In genomic region chr9:5630038-5630507, GRCh38 we compare ENCODE assay signal across 8 cellular contexts. TPM values are rescaled to one million over a fixed set of nuclear protein-coding genes. Genes with fewer than 3 reads are reported as not detected.
A peak's percentile ranks its signal among the peaks of the same experiment; 100 is the strongest.
DNase-seq lines count a peak whose midpoint lies in the region; ATAC-seq and TF ChIP-seq lines count a peak whose summit lies in the region.

No MANE protein-coding gene starts in this region.

- H3K4me3 Mint-ChIP-seq in activated T-cell treated with anti-CD3 and anti-CD28 coated beads, Interleukin-2, amount 50 U/mL, for 24 hours = peak overlapping the region; percentile 100
- peak overlapping the region; percentile 88 for H3K4me3 Mint-ChIP-seq in MCF 10A (ENCODE audit: unreplicated experiment)

- TSS peak; percentile 51 for BruUV-seq in MCF 10A (replicated peaks; lab: Mats Ljungman, UMichigan)

- CTCF ChIA-PET in MCF 10A (lab: Yijun Ruan, JAX) = no interaction called here

- peak overlapping the region; percentile 97 for H3K27ac Mint-ChIP-seq in activated T-cell treated with anti-CD3 and anti-CD28 coated beads, Interleukin-2, amount 50 U/mL, for 24 hours
- peak overlapping the region; percentile 88 for H3K27ac Mint-ChIP-seq in MCF 10A (ENCODE audit: low read depth, unreplicated experiment)

- peaks cover 25 to 57% of the 10 kb centered on the region in 2 donors for H3K4me1 ChIP-seq in thoracic aorta (ENCODE audit: control insufficient read depth in 1 of 2, low read depth in 2 of 2)

- H3K36me3 ChIP-seq in thoracic aorta = no peaks in the 10 kb centered on the region

- peaks cover 32% of the 10 kb centered on the region for H3K36me3 Mint-ChIP-seq in activated T-cell treated with anti-CD3 and anti-CD28 coated beads, Interleukin-2, amount 50 U/mL, for 24 hours (ENCODE audit: low read depth)
- H3K36me3 Mint-ChIP-seq in MCF 10A (ENCODE audit: insufficient read depth, unreplicated experiment) = no peaks in the 10 kb centered on the region

- H3K4me1 Mint-ChIP-seq in activated T-cell treated with anti-CD3 and anti-CD28 coated beads, Interleukin-2, amount 50 U/mL, for 24 hours (ENCODE audit: low read depth) = peaks cover 60% of the 10 kb centered on the region
- peaks cover 24% of the 10 kb centered on the region for H3K4me1 Mint-ChIP-seq in MCF 10A (ENCODE audit: insufficient read depth, unreplicated experiment)

- H3K9me3 Mint-ChIP-seq in activated T-cell treated with anti-CD3 and anti-CD28 coated beads, Interleukin-2, amount 50 U/mL, for 24 hours = peaks cover 4% of the 10 kb centered on the region
- peaks cover 6% of the 10 kb centered on the region for H3K9me3 Mint-ChIP-seq in MCF 10A (ENCODE audit: unreplicated experiment)

- peak overlapping the region; percentile 95 to 96 for H3K27ac ChIP-seq in thoracic aorta

- peaks cover under 1% of the 10 kb centered on the region for H3K9me3 ChIP-seq in thoracic aorta

- H3K4me3 ChIP-seq in thoracic aorta = peak overlapping the region; percentile 86

- peak; percentile 20 for ATAC-seq in left colon
- ATAC-seq in thoracic aorta (ENCODE audit: insufficient number of reproducible peaks, low FRiP score, low read depth) = no peak
- ATAC-seq in HG02970 (IDR thresholded peaks at IDR 0.05; ENCODE audit: low FRiP score, unreplicated experiment) = no peak

- intact Hi-C loops in MCF 10A (cut with micrococcal nuclease) = no loop called here
- intact Hi-C loops in left colon (cut with DNase I, micrococcal nuclease) = no loop called here

- no peaks in the 10 kb centered on the region for H3K27me3 ChIP-seq in thoracic aorta (replicated peaks; ENCODE audit: insufficient read depth)

- TF ChIP-seq CTCF in MCF 10A (IDR thresholded peaks at IDR 0.05; ENCODE audit: unreplicated experiment) (no peak), thoracic aorta (IDR thresholded peaks at IDR 0.05) (no peak)

- POLR2A ChIA-PET in MCF 10A (lab: Yijun Ruan, JAX) = no interaction called here

- no peak for DNase-seq in activated T-cell treated with anti-CD3 and anti-CD28 coated beads, Interleukin-2, amount 50 U/mL, for 24 hours
- no peak for DNase-seq in activated T-cell treated with anti-CD3 and anti-CD28 coated beads, Interleukin-2, amount 50 U/mL, for 1 hour
- DNase-seq in NCI-H526 treated with DMSO at 0.1 percent for 48 hours (lab: John Stamatoyannopoulos, UW) (peak; percentile 53), MCF 10A (ENCODE audit: unreplicated experiment) (peak; percentile 56), left colon (no peak), thoracic aorta (ENCODE audit: low spot score) (no peak), T1000 (lab: John Stamatoyannopoulos, UW) (no peak)

- H3K27me3 Mint-ChIP-seq in activated T-cell treated with anti-CD3 and anti-CD28 coated beads, Interleukin-2, amount 50 U/mL, for 24 hours = no peaks in the 10 kb centered on the region
- H3K27me3 Mint-ChIP-seq in MCF 10A (ENCODE audit: insufficient read depth, unreplicated experiment) = no peaks in the 10 kb centered on the region

RNA-seq across cellular contexts. Expression of gene RIC1, which starts 1.2 kb away (rescaled TPM):
- 21.3 and 23.1 TPM in 2 replicates for total RNA-seq in MCF 10A (2022)
- total RNA-seq in left colon = 10 to 100 TPM; 15.2 to 16.9 TPM
- 10 to 100 TPM; 44.5 to 49.4 TPM for total RNA-seq in thoracic aorta

Comparison
In these comparisons a context has a peak if more than half of its experiments do, and no peak if none do; other contexts are left out.
1. DNase-seq: peak in NCI-H526 treated with DMSO at 0.1 percent for 48 hours (single experiment) and MCF 10A (single experiment); none in activated T-cell treated with anti-CD3 and anti-CD28 coated beads, Interleukin-2, amount 50 U/mL, for 24 hours (single experiment), activated T-cell treated with anti-CD3 and anti-CD28 coated beads, Interleukin-2, amount 50 U/mL, for 1 hour (single experiment), left colon (0 of 2), thoracic aorta (single experiment) and T1000 (single experiment).